ENCODE assay signal across 1 cellular context in the genomic region with DNA sequence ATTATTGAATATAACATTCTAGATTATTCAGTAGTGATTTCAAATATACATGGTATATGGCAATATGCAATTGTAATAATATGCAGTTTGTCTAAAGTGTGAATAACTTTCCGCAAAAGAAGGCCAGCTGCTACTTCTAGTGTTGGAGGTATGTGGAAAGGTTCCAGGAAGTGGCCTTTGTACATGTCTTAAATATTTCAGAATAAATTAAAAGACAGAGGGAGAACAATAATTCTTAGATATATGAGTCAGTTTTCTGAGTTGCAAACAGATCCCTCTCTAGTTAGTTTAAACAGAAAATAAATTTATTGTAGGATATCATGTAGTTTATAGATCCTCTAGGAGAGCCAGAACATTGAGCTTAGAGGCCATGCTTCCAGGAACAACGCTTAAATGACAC.
TF ChIP-seq lines count a peak whose summit lies in the region.

No MANE protein-coding gene starts in this region.

TF ChIP-seq in SK-N-SH, 30 proteins besides CTCF, POLR2A, EP300 and RAD21 (continued from another document):
- TF ChIP-seq, protein P1, sequence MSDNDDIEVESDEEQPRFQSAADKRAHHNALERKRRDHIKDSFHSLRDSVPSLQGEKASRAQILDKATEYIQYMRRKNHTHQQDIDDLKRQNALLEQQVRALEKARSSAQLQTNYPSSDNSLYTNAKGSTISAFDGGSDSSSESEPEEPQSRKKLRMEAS (IDR thresholded peaks at IDR 0.05; ENCODE audit: low read depth), result no peak
- no peak for TF ChIP-seq FOXJ3 (CRISPR knock-in tag; IDR thresholded peaks at IDR 0.05)
- TF ChIP-seq, protein P2, sequence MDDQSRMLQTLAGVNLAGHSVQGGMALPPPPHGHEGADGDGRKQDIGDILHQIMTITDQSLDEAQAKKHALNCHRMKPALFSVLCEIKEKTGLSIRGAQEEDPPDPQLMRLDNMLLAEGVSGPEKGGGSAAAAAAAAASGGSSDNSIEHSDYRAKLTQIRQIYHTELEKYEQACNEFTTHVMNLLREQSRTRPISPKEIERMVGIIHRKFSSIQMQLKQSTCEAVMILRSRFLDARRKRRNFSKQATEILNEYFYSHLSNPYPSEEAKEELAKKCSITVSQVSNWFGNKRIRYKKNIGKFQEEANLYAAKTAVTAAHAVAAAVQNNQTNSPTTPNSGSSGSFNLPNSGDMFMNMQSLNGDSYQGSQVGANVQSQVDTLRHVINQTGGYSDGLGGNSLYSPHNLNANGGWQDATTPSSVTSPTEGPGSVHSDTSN (IDR thresholded peaks at IDR 0.05), result peak; percentile 69; the same call in 1 of the 2 replicates
- TF ChIP-seq, protein P3, sequence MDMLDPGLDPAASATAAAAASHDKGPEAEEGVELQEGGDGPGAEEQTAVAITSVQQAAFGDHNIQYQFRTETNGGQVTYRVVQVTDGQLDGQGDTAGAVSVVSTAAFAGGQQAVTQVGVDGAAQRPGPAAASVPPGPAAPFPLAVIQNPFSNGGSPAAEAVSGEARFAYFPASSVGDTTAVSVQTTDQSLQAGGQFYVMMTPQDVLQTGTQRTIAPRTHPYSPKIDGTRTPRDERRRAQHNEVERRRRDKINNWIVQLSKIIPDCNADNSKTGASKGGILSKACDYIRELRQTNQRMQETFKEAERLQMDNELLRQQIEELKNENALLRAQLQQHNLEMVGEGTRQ (IDR thresholded peaks at IDR 0.05; ENCODE audit: borderline replicate concordance, low read depth, low read length), result no peak
